2 cellular contexts compared by ENCODE assay signal in the genomic region with DNA sequence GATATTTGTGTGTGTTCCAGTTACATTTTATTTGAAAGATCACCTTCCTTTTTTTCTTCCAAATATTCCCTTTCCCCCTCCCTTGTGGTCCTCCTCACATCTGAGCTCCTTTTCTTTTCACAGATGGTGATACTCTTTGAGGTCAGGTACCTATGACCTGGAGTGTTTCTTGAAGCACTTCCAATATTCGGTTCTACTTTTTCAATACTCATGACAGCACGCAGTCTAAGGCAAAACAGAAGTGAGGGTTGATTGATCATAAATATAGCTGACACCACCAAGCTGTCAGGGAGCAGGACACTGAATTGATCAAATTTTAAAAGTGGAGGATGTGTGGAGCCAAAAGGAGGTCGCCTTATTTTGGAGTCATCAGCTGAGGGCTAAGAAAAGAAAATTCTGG.
TF ChIP-seq lines count a peak whose summit lies in the region.

No MANE protein-coding gene starts in this region.

TF ChIP-seq in SK-N-SH, 30 proteins besides CTCF, POLR2A, EP300 and RAD21 (continued from another document):
- TF ChIP-seq, protein P1, sequence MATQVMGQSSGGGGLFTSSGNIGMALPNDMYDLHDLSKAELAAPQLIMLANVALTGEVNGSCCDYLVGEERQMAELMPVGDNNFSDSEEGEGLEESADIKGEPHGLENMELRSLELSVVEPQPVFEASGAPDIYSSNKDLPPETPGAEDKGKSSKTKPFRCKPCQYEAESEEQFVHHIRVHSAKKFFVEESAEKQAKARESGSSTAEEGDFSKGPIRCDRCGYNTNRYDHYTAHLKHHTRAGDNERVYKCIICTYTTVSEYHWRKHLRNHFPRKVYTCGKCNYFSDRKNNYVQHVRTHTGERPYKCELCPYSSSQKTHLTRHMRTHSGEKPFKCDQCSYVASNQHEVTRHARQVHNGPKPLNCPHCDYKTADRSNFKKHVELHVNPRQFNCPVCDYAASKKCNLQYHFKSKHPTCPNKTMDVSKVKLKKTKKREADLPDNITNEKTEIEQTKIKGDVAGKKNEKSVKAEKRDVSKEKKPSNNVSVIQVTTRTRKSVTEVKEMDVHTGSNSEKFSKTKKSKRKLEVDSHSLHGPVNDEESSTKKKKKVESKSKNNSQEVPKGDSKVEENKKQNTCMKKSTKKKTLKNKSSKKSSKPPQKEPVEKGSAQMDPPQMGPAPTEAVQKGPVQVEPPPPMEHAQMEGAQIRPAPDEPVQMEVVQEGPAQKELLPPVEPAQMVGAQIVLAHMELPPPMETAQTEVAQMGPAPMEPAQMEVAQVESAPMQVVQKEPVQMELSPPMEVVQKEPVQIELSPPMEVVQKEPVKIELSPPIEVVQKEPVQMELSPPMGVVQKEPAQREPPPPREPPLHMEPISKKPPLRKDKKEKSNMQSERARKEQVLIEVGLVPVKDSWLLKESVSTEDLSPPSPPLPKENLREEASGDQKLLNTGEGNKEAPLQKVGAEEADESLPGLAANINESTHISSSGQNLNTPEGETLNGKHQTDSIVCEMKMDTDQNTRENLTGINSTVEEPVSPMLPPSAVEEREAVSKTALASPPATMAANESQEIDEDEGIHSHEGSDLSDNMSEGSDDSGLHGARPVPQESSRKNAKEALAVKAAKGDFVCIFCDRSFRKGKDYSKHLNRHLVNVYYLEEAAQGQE (IDR thresholded peaks at IDR 0.05; ENCODE audit: low read depth, low read length) = no peak
- TF ChIP-seq, protein P2, sequence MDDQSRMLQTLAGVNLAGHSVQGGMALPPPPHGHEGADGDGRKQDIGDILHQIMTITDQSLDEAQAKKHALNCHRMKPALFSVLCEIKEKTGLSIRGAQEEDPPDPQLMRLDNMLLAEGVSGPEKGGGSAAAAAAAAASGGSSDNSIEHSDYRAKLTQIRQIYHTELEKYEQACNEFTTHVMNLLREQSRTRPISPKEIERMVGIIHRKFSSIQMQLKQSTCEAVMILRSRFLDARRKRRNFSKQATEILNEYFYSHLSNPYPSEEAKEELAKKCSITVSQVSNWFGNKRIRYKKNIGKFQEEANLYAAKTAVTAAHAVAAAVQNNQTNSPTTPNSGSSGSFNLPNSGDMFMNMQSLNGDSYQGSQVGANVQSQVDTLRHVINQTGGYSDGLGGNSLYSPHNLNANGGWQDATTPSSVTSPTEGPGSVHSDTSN (IDR thresholded peaks at IDR 0.05) = no peak
- TF ChIP-seq MXI1 (IDR thresholded peaks at IDR 0.05; ENCODE audit: low read depth, low read length) (no peak), RXRA (IDR thresholded peaks at IDR 0.05; ENCODE audit: borderline replicate concordance, low read depth) (no peak), SMC3 (IDR thresholded peaks at IDR 0.05; ENCODE audit: low read depth, low read length) (no peak)
- TF ChIP-seq, protein P3, sequence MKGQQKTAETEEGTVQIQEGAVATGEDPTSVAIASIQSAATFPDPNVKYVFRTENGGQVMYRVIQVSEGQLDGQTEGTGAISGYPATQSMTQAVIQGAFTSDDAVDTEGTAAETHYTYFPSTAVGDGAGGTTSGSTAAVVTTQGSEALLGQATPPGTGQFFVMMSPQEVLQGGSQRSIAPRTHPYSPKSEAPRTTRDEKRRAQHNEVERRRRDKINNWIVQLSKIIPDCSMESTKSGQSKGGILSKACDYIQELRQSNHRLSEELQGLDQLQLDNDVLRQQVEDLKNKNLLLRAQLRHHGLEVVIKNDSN (IDR thresholded peaks at IDR 0.05; ENCODE audit: borderline replicate concordance, low read depth) = no peak
- TF ChIP-seq, protein P4, sequence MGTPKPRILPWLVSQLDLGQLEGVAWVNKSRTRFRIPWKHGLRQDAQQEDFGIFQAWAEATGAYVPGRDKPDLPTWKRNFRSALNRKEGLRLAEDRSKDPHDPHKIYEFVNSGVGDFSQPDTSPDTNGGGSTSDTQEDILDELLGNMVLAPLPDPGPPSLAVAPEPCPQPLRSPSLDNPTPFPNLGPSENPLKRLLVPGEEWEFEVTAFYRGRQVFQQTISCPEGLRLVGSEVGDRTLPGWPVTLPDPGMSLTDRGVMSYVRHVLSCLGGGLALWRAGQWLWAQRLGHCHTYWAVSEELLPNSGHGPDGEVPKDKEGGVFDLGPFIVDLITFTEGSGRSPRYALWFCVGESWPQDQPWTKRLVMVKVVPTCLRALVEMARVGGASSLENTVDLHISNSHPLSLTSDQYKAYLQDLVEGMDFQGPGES (IDR thresholded peaks at IDR 0.05; ENCODE audit: low read depth, low read length) = no peak

TF ChIP-seq in SK-N-SH treated with all-trans-retinoic acid at 6 μM for 48 hours, 23 proteins besides CTCF, POLR2A, EP300 and RAD21 (continued from another document):
- TF ChIP-seq, protein P5, sequence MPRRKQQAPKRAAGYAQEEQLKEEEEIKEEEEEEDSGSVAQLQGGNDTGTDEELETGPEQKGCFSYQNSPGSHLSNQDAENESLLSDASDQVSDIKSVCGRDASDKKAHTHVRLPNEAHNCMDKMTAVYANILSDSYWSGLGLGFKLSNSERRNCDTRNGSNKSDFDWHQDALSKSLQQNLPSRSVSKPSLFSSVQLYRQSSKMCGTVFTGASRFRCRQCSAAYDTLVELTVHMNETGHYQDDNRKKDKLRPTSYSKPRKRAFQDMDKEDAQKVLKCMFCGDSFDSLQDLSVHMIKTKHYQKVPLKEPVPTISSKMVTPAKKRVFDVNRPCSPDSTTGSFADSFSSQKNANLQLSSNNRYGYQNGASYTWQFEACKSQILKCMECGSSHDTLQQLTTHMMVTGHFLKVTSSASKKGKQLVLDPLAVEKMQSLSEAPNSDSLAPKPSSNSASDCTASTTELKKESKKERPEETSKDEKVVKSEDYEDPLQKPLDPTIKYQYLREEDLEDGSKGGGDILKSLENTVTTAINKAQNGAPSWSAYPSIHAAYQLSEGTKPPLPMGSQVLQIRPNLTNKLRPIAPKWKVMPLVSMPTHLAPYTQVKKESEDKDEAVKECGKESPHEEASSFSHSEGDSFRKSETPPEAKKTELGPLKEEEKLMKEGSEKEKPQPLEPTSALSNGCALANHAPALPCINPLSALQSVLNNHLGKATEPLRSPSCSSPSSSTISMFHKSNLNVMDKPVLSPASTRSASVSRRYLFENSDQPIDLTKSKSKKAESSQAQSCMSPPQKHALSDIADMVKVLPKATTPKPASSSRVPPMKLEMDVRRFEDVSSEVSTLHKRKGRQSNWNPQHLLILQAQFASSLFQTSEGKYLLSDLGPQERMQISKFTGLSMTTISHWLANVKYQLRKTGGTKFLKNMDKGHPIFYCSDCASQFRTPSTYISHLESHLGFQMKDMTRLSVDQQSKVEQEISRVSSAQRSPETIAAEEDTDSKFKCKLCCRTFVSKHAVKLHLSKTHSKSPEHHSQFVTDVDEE (CRISPR knock-in tag; IDR thresholded peaks at IDR 0.05) = no peak
- no peak for TF ChIP-seq GLIS3 (CRISPR knock-in tag; IDR thresholded peaks at IDR 0.05)
- TF ChIP-seq ZNF70 (CRISPR knock-in tag; IDR thresholded peaks at IDR 0.05) = no peak
- TF ChIP-seq TOX (CRISPR knock-in tag; IDR thresholded peaks at IDR 0.05; ENCODE audit: borderline replicate concordance) = no peak
- TF ChIP-seq, protein P6, sequence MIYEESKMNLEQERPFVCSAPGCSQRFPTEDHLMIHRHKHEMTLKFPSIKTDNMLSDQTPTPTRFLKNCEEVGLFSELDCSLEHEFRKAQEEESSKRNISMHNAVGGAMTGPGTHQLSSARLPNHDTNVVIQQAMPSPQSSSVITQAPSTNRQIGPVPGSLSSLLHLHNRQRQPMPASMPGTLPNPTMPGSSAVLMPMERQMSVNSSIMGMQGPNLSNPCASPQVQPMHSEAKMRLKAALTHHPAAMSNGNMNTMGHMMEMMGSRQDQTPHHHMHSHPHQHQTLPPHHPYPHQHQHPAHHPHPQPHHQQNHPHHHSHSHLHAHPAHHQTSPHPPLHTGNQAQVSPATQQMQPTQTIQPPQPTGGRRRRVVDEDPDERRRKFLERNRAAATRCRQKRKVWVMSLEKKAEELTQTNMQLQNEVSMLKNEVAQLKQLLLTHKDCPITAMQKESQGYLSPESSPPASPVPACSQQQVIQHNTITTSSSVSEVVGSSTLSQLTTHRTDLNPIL (CRISPR knock-in tag; IDR thresholded peaks at IDR 0.05; ENCODE audit: low read depth) = no peak
- TF ChIP-seq ESRRG (CRISPR knock-in tag; IDR thresholded peaks at IDR 0.05) = no peak
- TF ChIP-seq BACH2 (CRISPR knock-in tag; IDR thresholded peaks at IDR 0.05; ENCODE audit: borderline replicate concordance) = no peak
- TF ChIP-seq PPARA (CRISPR knock-in tag; IDR thresholded peaks at IDR 0.05; ENCODE audit: borderline replicate concordance) = no peak
- TF ChIP-seq OSR1 (CRISPR knock-in tag; IDR thresholded peaks at IDR 0.05) = no peak
- TF ChIP-seq ZFP3 (CRISPR knock-in tag; IDR thresholded peaks at IDR 0.05) = no peak
- no peak for TF ChIP-seq SNAI2 (CRISPR knock-in tag; IDR thresholded peaks at IDR 0.05)
